1 cellular context compared by ENCODE assay signal in the genomic region with DNA sequence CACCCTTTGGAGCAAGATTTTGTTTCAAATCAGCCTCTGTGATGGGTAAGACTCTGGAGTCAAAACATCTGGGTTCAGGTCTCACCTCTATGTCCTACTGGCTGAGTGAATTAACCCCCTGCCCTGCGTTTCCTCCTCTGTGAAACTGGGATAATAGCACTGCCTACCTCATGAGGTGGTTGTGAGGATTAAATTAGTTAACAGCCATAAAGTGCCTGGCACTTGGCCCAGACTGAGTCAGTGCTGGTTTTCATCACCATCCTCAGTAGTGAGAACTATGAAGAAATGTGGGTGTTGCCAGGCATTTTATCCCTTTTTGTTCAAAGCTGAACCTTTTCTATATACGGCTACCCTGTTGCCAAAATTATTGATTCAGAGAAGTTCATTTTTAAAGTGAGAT.
TF ChIP-seq lines count a peak whose summit lies in the region.

No MANE protein-coding gene starts in this region.

TF ChIP-seq in HepG2, 621 proteins besides CTCF, POLR2A, EP300 and RAD21 (continued from another document):
- TF ChIP-seq, protein P1, sequence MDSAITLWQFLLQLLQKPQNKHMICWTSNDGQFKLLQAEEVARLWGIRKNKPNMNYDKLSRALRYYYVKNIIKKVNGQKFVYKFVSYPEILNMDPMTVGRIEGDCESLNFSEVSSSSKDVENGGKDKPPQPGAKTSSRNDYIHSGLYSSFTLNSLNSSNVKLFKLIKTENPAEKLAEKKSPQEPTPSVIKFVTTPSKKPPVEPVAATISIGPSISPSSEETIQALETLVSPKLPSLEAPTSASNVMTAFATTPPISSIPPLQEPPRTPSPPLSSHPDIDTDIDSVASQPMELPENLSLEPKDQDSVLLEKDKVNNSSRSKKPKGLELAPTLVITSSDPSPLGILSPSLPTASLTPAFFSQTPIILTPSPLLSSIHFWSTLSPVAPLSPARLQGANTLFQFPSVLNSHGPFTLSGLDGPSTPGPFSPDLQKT (CRISPR knock-in tag; IDR thresholded peaks at IDR 0.05; ENCODE audit: borderline replicate concordance) = no peak
- no peak for TF ChIP-seq SKI (IDR thresholded peaks at IDR 0.05; ENCODE audit: partially characterized antibody)
- no peak for TF ChIP-seq ZNF33B (CRISPR knock-in tag; IDR thresholded peaks at IDR 0.05)
